26 cellular contexts compared by ENCODE assay signal in the genomic region with DNA sequence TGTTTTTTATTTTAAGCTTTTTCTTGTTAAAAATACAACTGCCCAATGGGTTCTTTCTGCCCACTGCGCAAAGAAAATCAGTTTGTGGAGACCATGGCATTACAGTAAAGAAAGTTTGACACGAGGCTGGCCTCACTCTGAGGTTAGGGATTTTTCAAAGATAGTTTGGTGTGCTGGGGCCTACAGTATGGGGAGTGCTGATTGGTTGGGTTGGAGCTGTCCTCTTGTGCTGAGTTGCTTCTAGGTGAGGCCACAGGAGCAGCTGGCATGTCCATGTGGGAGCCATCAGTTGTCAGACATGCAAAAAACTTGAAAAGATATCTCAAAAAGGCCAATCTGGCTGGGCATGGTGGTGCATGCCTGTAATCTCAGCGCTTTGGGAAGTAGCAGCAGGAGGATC.
"Had no signal": no experiment of that assay in that cellular context is flagged by ENCODE, and none has a peak within 500 bp of the region (broad histone marks: within the 10 kb centered on the region; RNA-seq: fewer than 3 reads in every experiment).

No MANE protein-coding gene starts in this region.

- FAIRE-seq: colon, endothelial cell of umbilical vein, frontal cortex had no signal

- DNase-seq: dermis blood vessel endothelial cell; dorsolateral prefrontal cortex; effector CD4-positive, alpha-beta T cell; effector memory CD4-positive, alpha-beta T cell; foreskin keratinocyte; glutamatergic neuron; head of caudate nucleus; hypothalamus; immature natural killer cell; islet precursor cell; kidney; kidney glomerular epithelial cell; left colon; left ventricle myocardium inferior; lower lobe of right lung; mesenchymal stem cell; mucosa of descending colon; naive B cell had no signal

- H3K4me1 ChIP-seq: foreskin keratinocyte, lower lobe of right lung had no signal

- H3K27ac Mint-ChIP-seq: immature natural killer cell, mesothelial cell of epicardium had no signal

- H3K9me3 Mint-ChIP-seq: immature natural killer cell, mesothelial cell of epicardium, naive B cell had no signal

- H3K36me3 Mint-ChIP-seq: immature natural killer cell, mesothelial cell of epicardium had no signal

- H3K4me2 ChIP-seq: hepatocyte had no signal

- H3K27ac ChIP-seq: coronary artery, dorsolateral prefrontal cortex, esophagus muscularis mucosa, foreskin keratinocyte, hepatocyte, left ventricle myocardium inferior, lower lobe of right lung had no signal

- ATAC-seq: foreskin keratinocyte, left colon, left lobe of liver, lower lobe of right lung, mucosa of descending colon had no signal

- H3K27me3 Mint-ChIP-seq: naive B cell had no signal

- H3K27me3 ChIP-seq: dorsolateral prefrontal cortex, esophagus muscularis mucosa, foreskin keratinocyte, hepatocyte had no signal

- H3K4me3 Mint-ChIP-seq: immature natural killer cell, mesothelial cell of epicardium, naive B cell had no signal

- H3K9me3 ChIP-seq: esophagus muscularis mucosa, left ventricle myocardium inferior, lower lobe of right lung, mucosa of descending colon had no signal

- H3K36me3 ChIP-seq: left ventricle myocardium inferior, lower lobe of right lung had no signal

- H3K4me3 ChIP-seq: coronary artery, dorsolateral prefrontal cortex, esophagus muscularis mucosa, hepatocyte, left ventricle myocardium inferior, lower lobe of right lung, mucosa of descending colon had no signal

- H2AFZ ChIP-seq: hepatocyte had no signal
